ENCODE assay signal across 17 cellular contexts in genomic region chr3:74445541-74445940, GRCh38.
A peak's percentile ranks its signal among the peaks of the same experiment; 100 is the strongest.
DNase-seq lines count a peak whose midpoint lies in the region; TF ChIP-seq lines count a peak whose summit lies in the region.
"Had no signal": no experiment of that assay in that cellular context is flagged by ENCODE, and none has a peak within 500 bp of the region (broad histone marks: within the 10 kb centered on the region; RNA-seq: fewer than 3 reads in every experiment).

No MANE protein-coding gene starts in this region.

- no peaks in the 10 kb centered on the region for H3K27me3 ChIP-seq in HUES48 (ENCODE audit: control insufficient read depth, insufficient read depth, low read length)
- H3K27me3 ChIP-seq: BLaER1 had no signal

- peaks cover 27% of the 10 kb centered on the region for H3K4me1 Mint-ChIP-seq in nephron
- H3K4me1 Mint-ChIP-seq: CD14-positive monocyte; CD4-positive, alpha-beta memory T cell had no signal

- no peaks in the 10 kb centered on the region for H3K9me3 ChIP-seq in HUES48 (ENCODE audit: control insufficient read depth, insufficient read depth, low read length)
- H3K9me3 ChIP-seq: BLaER1 had no signal

- H3K27ac Mint-ChIP-seq in nephron = peak overlapping the region in 2 of 3 experiments; percentile 6 to 49
- H3K27ac Mint-ChIP-seq: CD14-positive monocyte; CD4-positive, alpha-beta memory T cell had no signal

- H3K9ac ChIP-seq in HUES48 (ENCODE audit: low read depth, low read length) = 0 out of 2 replicates have a peak overlapping the region, but pooled peaks have one; percentile 20
- H3K9ac ChIP-seq: BLaER1 had no signal

- H3K27me3 Mint-ChIP-seq in nephron (ENCODE audit: low read depth) = no peaks in the 10 kb centered on the region
- H3K27me3 Mint-ChIP-seq: CD4-positive, alpha-beta memory T cell had no signal

- TF ChIP-seq CTCF in AG09309 (IDR thresholded peaks at IDR 0.05; ENCODE audit: control insufficient read depth, insufficient read depth, low read depth, low read length, missing control alignments) (no peak), nephron (IDR thresholded peaks at IDR 0.05; ENCODE audit: unreplicated experiment in 3 of 3) (no peak)

- H3K4me1 ChIP-seq in HUES48 (ENCODE audit: control insufficient read depth, insufficient read depth, low read length) = no peaks in the 10 kb centered on the region
- H3K4me1 ChIP-seq: BLaER1 had no signal

- DNase-seq in AG09309 (ENCODE audit: low read depth) (peak; percentile 10), GM03348 (ENCODE audit: low spot score) (peak; percentile 55), GM19240 (ENCODE audit: insufficient read length, low spot score) (no peak)
- DNase-seq in activated CD4-positive, alpha-beta T cell treated with anti-CD3 and anti-CD28 coated beads for 48 hours = no peak
- no peak for DNase-seq in activated CD8-positive, alpha-beta memory T cell treated with anti-CD3 and anti-CD28 coated beads, Interleukin-2, amount 50 U/mL, for 4 hours
- DNase-seq: 8988T; Calu3; CD4-positive, alpha-beta memory T cell; DMS79 treated with DMSO at 0.1 percent for 48 hours; EL; GOT3; H7; KG1 had no signal

- H3K4me3 ChIP-seq in AG09309 (ENCODE audit: control insufficient read depth, low read depth, low read length) (no peak overlapping the region), HUES48 (ENCODE audit: low read depth, low read length) (no peak overlapping the region)
- H3K4me3 ChIP-seq: BLaER1 had no signal

- no peak overlapping the region for H3K27ac ChIP-seq in HUES48 (ENCODE audit: low read depth, low read length)
- H3K27ac ChIP-seq: BLaER1 had no signal

- H3K36me3 Mint-ChIP-seq in nephron (ENCODE audit: low read depth) = no peaks in the 10 kb centered on the region
- H3K36me3 Mint-ChIP-seq: CD14-positive monocyte; CD4-positive, alpha-beta memory T cell had no signal

- H3K36me3 ChIP-seq in HUES48 (ENCODE audit: control insufficient read depth, insufficient read depth, low read length) = no peaks in the 10 kb centered on the region
- H3K36me3 ChIP-seq: BLaER1 had no signal

- H3K9me3 Mint-ChIP-seq in nephron = no peaks in the 10 kb centered on the region

- H3K4me3 Mint-ChIP-seq in nephron = no peak overlapping the region
- H3K4me3 Mint-ChIP-seq: CD14-positive monocyte; CD4-positive, alpha-beta memory T cell had no signal

Comparison
In these comparisons a context has a peak if more than half of its experiments do, and no peak if none do; other contexts are left out.
1. DNase-seq: peak in AG09309 (single experiment) and GM03348 (single experiment); none in activated CD4-positive, alpha-beta T cell treated with anti-CD3 and anti-CD28 coated beads for 48 hours (single experiment), GM19240 (single experiment) and activated CD8-positive, alpha-beta memory T cell treated with anti-CD3 and anti-CD28 coated beads, Interleukin-2, amount 50 U/mL, for 4 hours (single experiment).